ENCODE assay signal across 15 cellular contexts in the genomic region with DNA sequence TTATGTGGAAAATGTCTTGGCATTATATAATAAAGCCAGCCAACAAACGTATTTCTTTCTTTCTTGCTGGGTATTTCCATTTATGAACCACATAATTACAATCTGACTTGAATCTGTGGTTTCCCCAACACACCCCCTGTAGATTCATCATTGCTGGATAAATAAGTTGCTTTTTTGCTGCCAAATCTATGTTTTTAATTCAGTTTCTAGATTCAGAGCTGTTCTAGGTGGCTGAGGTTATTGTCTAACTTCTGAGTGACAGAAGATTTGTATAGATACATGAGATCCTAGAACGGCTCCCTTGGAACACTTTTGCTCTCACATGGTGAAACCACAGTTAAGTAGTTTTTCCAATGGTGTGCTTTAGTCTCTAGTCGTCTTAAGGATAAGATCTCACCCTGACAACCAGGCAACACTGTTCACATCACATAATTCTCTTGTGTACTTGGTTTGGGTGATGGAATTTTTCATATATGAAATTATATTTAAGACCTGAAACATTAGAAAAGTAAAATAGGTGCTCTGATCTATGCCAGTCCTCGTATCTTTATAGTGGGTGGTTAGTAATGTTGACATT.
"Had no signal": no experiment of that assay in that cellular context is flagged by ENCODE, and none has a peak within 500 bp of the region (broad histone marks: within the 10 kb centered on the region; RNA-seq: fewer than 3 reads in every experiment).

No MANE protein-coding gene starts in this region.

- H3K36me3 Mint-ChIP-seq: type B pancreatic cell had no signal

- H3K36me3 ChIP-seq: esophagus muscularis mucosa, right atrium auricular region had no signal

- H3K27ac ChIP-seq: esophagus muscularis mucosa, right atrium auricular region, skin epidermis had no signal

- ATAC-seq: left cardiac atrium; stimulated activated memory B cell treated with anti-CD40 and anti-IgM and Interleukin-4, amounts not matched to agents 10 μg/mL and 1 μg/mL and 100 μg/mL, for 72 hours had no signal

- H3K4me3 Mint-ChIP-seq: stimulated activated memory B cell treated with anti-CD40 and anti-IgM and Interleukin-4, amounts not matched to agents 10 μg/mL and 1 μg/mL and 100 μg/mL, for 72 hours; T-helper 2 cell treated with Interferon-gamma antibody and Interleukin-4, amounts not matched to agents 5 μg/mL and 100 μg/mL, for 36 hours; type B pancreatic cell had no signal

- H3K27ac Mint-ChIP-seq: stimulated activated memory B cell treated with anti-CD40 and anti-IgM and Interleukin-4, amounts not matched to agents 10 μg/mL and 1 μg/mL and 100 μg/mL, for 72 hours; T-helper 2 cell treated with Interferon-gamma antibody and Interleukin-4, amounts not matched to agents 5 μg/mL and 100 μg/mL, for 36 hours; type B pancreatic cell had no signal

- H3K27me3 Mint-ChIP-seq: naive B cell; stimulated activated memory B cell treated with anti-CD40 and anti-IgM and Interleukin-4, amounts not matched to agents 10 μg/mL and 1 μg/mL and 100 μg/mL, for 72 hours; type B pancreatic cell had no signal

- H3K9me3 Mint-ChIP-seq: naive B cell; stimulated activated memory B cell treated with anti-CD40 and anti-IgM and Interleukin-4, amounts not matched to agents 10 μg/mL and 1 μg/mL and 100 μg/mL, for 72 hours; T-helper 2 cell treated with Interferon-gamma antibody and Interleukin-4, amounts not matched to agents 5 μg/mL and 100 μg/mL, for 36 hours had no signal

- H3K9me3 ChIP-seq: esophagus muscularis mucosa, right atrium auricular region had no signal

- DNase-seq: activated CD4-positive, alpha-beta T cell treated with anti-CD3 and anti-CD28 coated beads for 1 hour; activated CD8-positive, alpha-beta memory T cell treated with anti-CD3 and anti-CD28 coated beads for 24 hours; activated gamma-delta T cell treated with Interleukin-2 at 50 U/mL for 16 hours; foreskin fibroblast; glutamatergic neuron; left cardiac atrium; naive B cell; SHP77 treated with DMSO at 0.1 percent for 48 hours had no signal

- H3K4me3 ChIP-seq: esophagus muscularis mucosa, lung, right atrium auricular region, skin epidermis had no signal
